In genomic region chr5:142134333-142135010, GRCh38 we compare ENCODE assay signal across 14 cellular contexts.
"Had no signal": no experiment of that assay in that cellular context is flagged by ENCODE, and none has a peak within 500 bp of the region (broad histone marks: within the 10 kb centered on the region; RNA-seq: fewer than 3 reads in every experiment).

No MANE protein-coding gene starts in this region.

- H3K4me1 ChIP-seq: psoas muscle had no signal

- H3K4me3 Mint-ChIP-seq: activated T-cell treated with anti-CD3 and anti-CD28 coated beads, Interleukin-2, amount 50 U/mL, for 4 hours; memory B cell; natural killer cell treated with Interleukin-12 subunit alpha and Interleukin-12 subunit beta and Interleukin-15 and Interleukin-18, amount 100 ng/mL, for 72 hours; stimulated activated naive CD8-positive, alpha-beta T cell treated with anti-CD3 and anti-CD28 coated beads, Interleukin-15, Interleukin-2, amounts not matched to agents 100 ng/mL and 50 ng/mL, for 24 hours had no signal

- H3K27me3 ChIP-seq: heart left ventricle, left lung had no signal

- H3K4me3 ChIP-seq: heart left ventricle, left lung, psoas muscle had no signal

- H3K4me1 Mint-ChIP-seq: memory B cell had no signal

- H3K9me3 ChIP-seq: heart left ventricle, left lung, psoas muscle had no signal

- H3K27ac ChIP-seq: psoas muscle had no signal

- ATAC-seq: activated T-cell treated with anti-CD3 and anti-CD28 coated beads, Interleukin-2, amount 50 U/mL, for 4 hours; heart left ventricle; left lung; natural killer cell treated with Interleukin-12 subunit alpha and Interleukin-12 subunit beta and Interleukin-15 and Interleukin-18, amount 100 ng/mL, for 72 hours; psoas muscle; sciatic nerve had no signal

- H3K27ac Mint-ChIP-seq: memory B cell had no signal

- H3K27me3 Mint-ChIP-seq: memory B cell; natural killer cell treated with Interleukin-12 subunit alpha and Interleukin-12 subunit beta and Interleukin-15 and Interleukin-18, amount 100 ng/mL, for 72 hours; stimulated activated naive CD8-positive, alpha-beta T cell treated with anti-CD3 and anti-CD28 coated beads, Interleukin-15, Interleukin-2, amounts not matched to agents 100 ng/mL and 50 ng/mL, for 24 hours had no signal

- H3K9me3 Mint-ChIP-seq: activated T-cell treated with anti-CD3 and anti-CD28 coated beads, Interleukin-2, amount 50 U/mL, for 4 hours; memory B cell; natural killer cell treated with Interleukin-12 subunit alpha and Interleukin-12 subunit beta and Interleukin-15 and Interleukin-18, amount 100 ng/mL, for 72 hours; stimulated activated naive CD8-positive, alpha-beta T cell treated with anti-CD3 and anti-CD28 coated beads, Interleukin-15, Interleukin-2, amounts not matched to agents 100 ng/mL and 50 ng/mL, for 24 hours had no signal

- DNase-seq: activated CD4-positive, alpha-beta T cell treated with anti-CD3 and anti-CD28 coated beads, Interleukin-2, amount 50 U/mL, for 4 hours; activated CD4-positive, CD25-positive, alpha-beta regulatory T cell treated with anti-CD3 and anti-CD28 coated beads, Interleukin-2, amount 50 U/mL, for 72 hours; activated gamma-delta T cell; activated T-cell treated with anti-CD3 and anti-CD28 coated beads, Interleukin-2, amount 50 U/mL, for 4 hours; foreskin melanocyte; heart left ventricle; left lung; occipital lobe; psoas muscle; T-helper 2 cell had no signal
